ENCODE assay signal across 1 cellular context in the genomic region with DNA sequence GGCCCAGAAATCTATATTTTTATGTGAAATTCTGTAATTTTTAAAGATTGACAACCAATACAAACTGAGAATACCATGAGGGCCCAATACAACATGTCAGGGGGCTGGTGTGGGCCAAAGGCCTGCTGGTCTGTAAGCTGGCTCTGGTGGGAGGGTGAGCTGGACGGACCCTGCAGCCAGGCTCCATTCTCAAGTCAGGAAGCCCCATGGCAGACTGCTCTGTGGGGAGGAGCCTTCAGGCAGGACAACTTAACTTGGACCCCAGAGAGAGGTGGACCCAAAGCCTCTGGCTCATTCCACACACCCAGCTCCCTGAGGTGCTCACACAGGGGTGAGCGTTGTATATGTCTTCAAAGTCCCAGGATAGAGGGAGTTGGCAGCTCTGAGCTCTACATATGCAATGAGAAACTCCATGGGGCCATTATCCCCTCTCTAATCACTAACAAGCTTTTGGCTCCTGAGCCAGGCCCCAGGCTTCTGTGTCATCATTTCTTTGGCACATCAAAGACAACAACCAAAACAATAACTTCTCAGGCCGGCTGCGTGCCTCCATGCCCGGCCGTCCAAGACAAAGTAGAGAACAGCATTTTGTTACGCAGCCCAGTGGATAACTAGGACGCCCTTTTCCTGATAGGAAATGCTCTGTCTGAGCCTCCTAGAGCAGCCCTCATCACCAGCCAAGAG.
TF ChIP-seq lines count a peak whose summit lies in the region.

No MANE protein-coding gene starts in this region.

TF ChIP-seq in SK-N-SH, 30 proteins besides CTCF, POLR2A, EP300 and RAD21 (continued from another document):
- TF ChIP-seq MXI1 (IDR thresholded peaks at IDR 0.05; ENCODE audit: low read depth, low read length) (no peak), GABPA (IDR thresholded peaks at IDR 0.05; ENCODE audit: low read depth) (no peak), TEAD4 (IDR thresholded peaks at IDR 0.05; ENCODE audit: borderline replicate concordance, insufficient read depth) (no peak), NRF1 (IDR thresholded peaks at IDR 0.05; ENCODE audit: low read depth, low read length) (no peak), POLR2AphosphoS5 (IDR thresholded peaks at IDR 0.05; ENCODE audit: low read depth, low read length) (no peak), GATA2 (CRISPR knock-in tag; IDR thresholded peaks at IDR 0.05) (no peak), PBX3 (IDR thresholded peaks at IDR 0.05) (no peak), SMC3 (IDR thresholded peaks at IDR 0.05; ENCODE audit: low read depth, low read length) (no peak), YY1 (IDR thresholded peaks at IDR 0.05; ENCODE audit: low read depth) (no peak), FOSL2 (IDR thresholded peaks at IDR 0.05; ENCODE audit: borderline replicate concordance, low read depth) (no peak), ELF1 (IDR thresholded peaks at IDR 0.05) (no peak)
- TF ChIP-seq, protein P1, sequence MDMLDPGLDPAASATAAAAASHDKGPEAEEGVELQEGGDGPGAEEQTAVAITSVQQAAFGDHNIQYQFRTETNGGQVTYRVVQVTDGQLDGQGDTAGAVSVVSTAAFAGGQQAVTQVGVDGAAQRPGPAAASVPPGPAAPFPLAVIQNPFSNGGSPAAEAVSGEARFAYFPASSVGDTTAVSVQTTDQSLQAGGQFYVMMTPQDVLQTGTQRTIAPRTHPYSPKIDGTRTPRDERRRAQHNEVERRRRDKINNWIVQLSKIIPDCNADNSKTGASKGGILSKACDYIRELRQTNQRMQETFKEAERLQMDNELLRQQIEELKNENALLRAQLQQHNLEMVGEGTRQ (IDR thresholded peaks at IDR 0.05; ENCODE audit: borderline replicate concordance, low read depth, low read length): no peak
TF ChIP-seq in SK-N-SH: peak in this region for 0.
